In genomic region chr15:89436560-89437311, GRCh38 we compare ENCODE assay signal across 20 cellular contexts. TPM values are rescaled to one million over a fixed set of nuclear protein-coding genes. Genes with fewer than 3 reads are reported as not detected.
"Had no signal": no experiment of that assay in that cellular context is flagged by ENCODE, and none has a peak within 500 bp of the region (broad histone marks: within the 10 kb centered on the region; RNA-seq: fewer than 3 reads in every experiment).

No MANE protein-coding gene starts in this region.

- H3K9me3 ChIP-seq: colonic mucosa, esophagus squamous epithelium, tibial nerve, uterus had no signal

- H3K4me3 ChIP-seq: colonic mucosa, esophagus squamous epithelium, lung, tibial nerve, uterus had no signal

- H3K36me3 Mint-ChIP-seq: activated naive CD8-positive, alpha-beta T cell; naive B cell had no signal

- H3K9me3 Mint-ChIP-seq: activated CD4-positive, alpha-beta T cell treated with anti-CD3 and anti-CD28 coated beads, Interleukin-2, amount 10 ng/mL, durations not matched to agents 7 days and 5 days had no signal

- H3K4me1 ChIP-seq: colonic mucosa, esophagus squamous epithelium, parathyroid adenoma, tibial nerve, uterus had no signal

- H3K27me3 ChIP-seq: colonic mucosa, uterus had no signal

- H3K9ac ChIP-seq: parathyroid adenoma had no signal

- DNase-seq: activated CD4-positive, alpha-beta T cell treated with anti-CD3 and anti-CD28 coated beads, Interleukin-2, amount 10 ng/mL, durations not matched to agents 7 days and 5 days; activated CD8-positive, alpha-beta memory T cell treated with anti-CD3 and anti-CD28 coated beads for 24 hours; activated gamma-delta T cell treated with Interleukin-2 at 50 U/mL for 16 hours; amniotic stem cell; caudate nucleus; colonic mucosa; esophagus squamous epithelium; glutamatergic neuron; naive B cell; retina; stimulated activated CD4-positive, alpha-beta T cell treated with anti-CD3 and anti-CD28 coated beads, Interleukin-4, amount 100 ng/mL, for 24 hours; stimulated activated naive CD4-positive, alpha-beta T cell treated with Interleukin-2 at 50 U/mL for 16 hours; substantia nigra; T-helper 2 cell; uterus had no signal

- H3K4me3 Mint-ChIP-seq: activated CD4-positive, alpha-beta T cell treated with anti-CD3 and anti-CD28 coated beads, Interleukin-2, amount 10 ng/mL, durations not matched to agents 7 days and 5 days; activated naive CD8-positive, alpha-beta T cell; naive B cell had no signal

- H3K36me3 ChIP-seq: colonic mucosa, esophagus squamous epithelium, tibial nerve, uterus had no signal

- H3K27ac Mint-ChIP-seq: activated CD4-positive, alpha-beta T cell treated with anti-CD3 and anti-CD28 coated beads, Interleukin-2, amount 10 ng/mL, durations not matched to agents 7 days and 5 days; activated naive CD8-positive, alpha-beta T cell; naive B cell had no signal

- H3K27ac ChIP-seq: colonic mucosa, esophagus squamous epithelium, parathyroid adenoma, tibial nerve, uterus had no signal

- H3K4me1 Mint-ChIP-seq: activated CD4-positive, alpha-beta T cell treated with anti-CD3 and anti-CD28 coated beads, Interleukin-2, amount 10 ng/mL, durations not matched to agents 7 days and 5 days had no signal

RNA-seq across cellular contexts. Expression of gene RHCG, which starts 59.6 kb away (rescaled TPM):
- total RNA-seq: activated CD4-positive, alpha-beta T cell treated with anti-CD3 and anti-CD28 coated beads, Interleukin-2, amount 10 ng/mL, durations not matched to agents 7 days and 5 days; fibroblast of villous mesenchyme had no signal
